In the genomic region with DNA sequence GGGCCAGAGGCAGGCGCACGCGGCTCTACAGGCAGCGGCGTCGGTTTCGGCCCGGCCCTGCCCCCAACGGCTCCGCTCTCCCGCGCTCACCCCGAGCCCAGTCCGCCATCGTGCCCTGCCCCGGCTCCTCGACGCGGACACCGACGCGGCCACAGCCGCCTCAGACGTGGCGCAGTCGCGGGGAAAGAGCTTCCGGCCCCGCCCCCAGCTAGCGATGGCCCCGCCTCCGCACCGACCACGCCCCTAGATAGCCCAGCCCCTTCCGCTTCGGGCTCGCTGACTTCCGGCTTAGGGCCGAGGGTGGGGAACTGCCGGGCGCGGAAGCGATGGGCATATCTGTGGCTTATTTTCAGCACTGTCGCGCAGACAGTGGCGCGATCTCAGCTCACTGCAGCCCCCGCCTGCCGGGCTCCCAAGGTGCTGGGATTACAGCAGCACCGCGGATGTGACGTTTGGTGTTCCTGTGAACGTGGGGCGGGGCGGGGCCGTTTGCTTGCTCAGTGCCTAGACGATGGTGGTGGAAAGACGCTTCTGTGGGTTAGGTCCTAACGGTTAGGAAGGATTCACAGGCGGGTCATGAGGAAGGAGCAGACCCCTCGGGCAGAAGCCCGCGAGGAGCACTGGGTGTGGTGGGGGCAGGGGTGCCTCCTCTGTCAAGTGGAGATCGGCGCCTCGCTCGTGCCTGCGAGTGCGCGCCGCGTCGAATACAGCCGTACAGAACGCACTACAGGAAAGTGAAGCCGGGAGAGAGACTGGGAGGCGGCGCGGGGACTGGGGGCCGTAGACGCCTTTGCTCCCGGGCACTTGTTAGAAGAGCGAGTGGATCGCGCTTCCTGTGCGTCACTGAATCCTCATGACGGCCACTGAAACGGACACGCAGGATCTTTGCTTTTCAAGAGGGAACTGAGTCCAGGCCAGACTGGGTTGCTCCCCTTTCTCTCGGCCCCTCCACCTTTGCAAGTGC, we compare ENCODE assay signal across 8 cellular contexts. TPM values are rescaled to one million over a fixed set of nuclear protein-coding genes. Genes with fewer than 3 reads are reported as not detected.
DNase-seq lines count a peak whose midpoint lies in the region; ATAC-seq and TF ChIP-seq lines count a peak whose summit lies in the region.

A gene with protein sequence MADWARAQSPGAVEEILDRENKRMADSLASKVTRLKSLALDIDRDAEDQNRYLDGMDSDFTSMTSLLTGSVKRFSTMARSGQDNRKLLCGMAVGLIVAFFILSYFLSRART (minus strand): TSS at position 187 of the 964 bp plus-strand sequence. CDS start 78 bp downstream, at position 109.
Gene RIC8A, plus strand, starts transcription at position 496 of the 964 bp plus-strand sequence. CDS start 1,147 bp downstream, outside the sequence.

- no peaks in the 10 kb centered on the region for H3K9me3 Mint-ChIP-seq in T-helper 1 cell treated with Interleukin-12 subunit alpha and Interleukin-12 subunit beta and Interleukin-4 antibody, amounts not matched to agents 30 μg/mL and 1 μg/mL, for 36 hours
- no peaks in the 10 kb centered on the region for H3K9me3 Mint-ChIP-seq in progenitor cell of endocrine pancreas (ENCODE audit: low read depth)

- peak within 1 kb of the TSS; percentile 91 for H3K4me3 Mint-ChIP-seq in T-helper 1 cell treated with Interleukin-12 subunit alpha and Interleukin-12 subunit beta and Interleukin-4 antibody, amounts not matched to agents 30 μg/mL and 1 μg/mL, for 36 hours
- peak within 1 kb of the TSS; percentile 93 for H3K4me3 Mint-ChIP-seq in progenitor cell of endocrine pancreas (ENCODE audit: low read depth)

- in situ Hi-C loops in GM13977 (cut with MboI; ENCODE audit: low pct_unique_long_range_greater_than_20kb, low sequenced_read_pairs, unreplicated experiment), result no loop called here

- peak within 1 kb of the TSS; percentile 97 for H3K27ac Mint-ChIP-seq in T-helper 1 cell treated with Interleukin-12 subunit alpha and Interleukin-12 subunit beta and Interleukin-4 antibody, amounts not matched to agents 30 μg/mL and 1 μg/mL, for 36 hours
- peak within 1 kb of the TSS; percentile 99 for H3K27ac Mint-ChIP-seq in progenitor cell of endocrine pancreas

- DNase-seq in GM13977 (ENCODE audit: low spot score) (peak; percentile 100), NCI-H1694 (lab: John Stamatoyannopoulos, UW) (peak; percentile 84), amniotic stem cell (lab: John Stamatoyannopoulos, UW) (peak; percentile 94), left cardiac atrium (peak; percentile 97), progenitor cell of endocrine pancreas (ENCODE audit: low spot score, unreplicated experiment) (peak; percentile 95), ureter (ENCODE audit: low spot score) (peak; percentile 98)

- peaks cover 30% of the 10 kb centered on the region for H3K36me3 Mint-ChIP-seq in T-helper 1 cell treated with Interleukin-12 subunit alpha and Interleukin-12 subunit beta and Interleukin-4 antibody, amounts not matched to agents 30 μg/mL and 1 μg/mL, for 36 hours (ENCODE audit: low read depth)
- peaks cover 1% of the 10 kb centered on the region for H3K36me3 Mint-ChIP-seq in progenitor cell of endocrine pancreas (ENCODE audit: insufficient read depth)

- H3K27me3 Mint-ChIP-seq in T-helper 1 cell treated with Interleukin-12 subunit alpha and Interleukin-12 subunit beta and Interleukin-4 antibody, amounts not matched to agents 30 μg/mL and 1 μg/mL, for 36 hours (ENCODE audit: low read depth), result no peaks in the 10 kb centered on the region
- no peaks in the 10 kb centered on the region for H3K27me3 Mint-ChIP-seq in progenitor cell of endocrine pancreas

- peaks cover 29% of the 10 kb centered on the region for H3K4me1 Mint-ChIP-seq in T-helper 1 cell treated with Interleukin-12 subunit alpha and Interleukin-12 subunit beta and Interleukin-4 antibody, amounts not matched to agents 30 μg/mL and 1 μg/mL, for 36 hours (ENCODE audit: low read depth)
- peaks cover 12% of the 10 kb centered on the region for H3K4me1 Mint-ChIP-seq in progenitor cell of endocrine pancreas (ENCODE audit: low read depth)

- ATAC-seq in HG02884 (IDR thresholded peaks at IDR 0.05; ENCODE audit: unreplicated experiment), result peak; percentile 66
- ATAC-seq in left cardiac atrium, result peak; percentile 91 to 92

- peak; percentile 2 for TF ChIP-seq CTCF in GM13977 (IDR thresholded peaks at IDR 0.05; ENCODE audit: extremely low read depth, insufficient read depth, missing control alignments)
- TF ChIP-seq CTCF in progenitor cell of endocrine pancreas (IDR thresholded peaks at IDR 0.05; ENCODE audit: unreplicated experiment), result no peak

- intact Hi-C loops in left cardiac atrium (cut with DNase I), result loop anchor here in 1 of 2 donors (2.0 to 5.0 kb wide), 2 partner anchors 29 to 100 kb away; partner anchors contain the start of genes IFITM2, PSMD13 and SIRT3

RNA-seq across cellular contexts. Expression of the first gene that starts in this region (rescaled TPM):
- total RNA-seq in left cardiac atrium (10 to 100 TPM; 27.6 to 44.5 TPM), progenitor cell of endocrine pancreas (46.9 and 49.6 TPM in 2 replicates), ureter (59.9 TPM)

RNA-seq across cellular contexts. Expression of gene RIC8A, which starts in this region (rescaled TPM):
- total RNA-seq in left cardiac atrium, result 10 to 100 TPM; 54.1 to 67.4 TPM
- total RNA-seq in progenitor cell of endocrine pancreas, result 83.7 and 88.0 TPM in 2 replicates
- 108 TPM for total RNA-seq in ureter

Comparison
In these comparisons a context has a peak if more than half of its experiments do, and no peak if none do; other contexts are left out.
1. Peak in every context shown above with its lines: DNase-seq and ATAC-seq.